27 cellular contexts compared by ENCODE assay signal in the genomic region with DNA sequence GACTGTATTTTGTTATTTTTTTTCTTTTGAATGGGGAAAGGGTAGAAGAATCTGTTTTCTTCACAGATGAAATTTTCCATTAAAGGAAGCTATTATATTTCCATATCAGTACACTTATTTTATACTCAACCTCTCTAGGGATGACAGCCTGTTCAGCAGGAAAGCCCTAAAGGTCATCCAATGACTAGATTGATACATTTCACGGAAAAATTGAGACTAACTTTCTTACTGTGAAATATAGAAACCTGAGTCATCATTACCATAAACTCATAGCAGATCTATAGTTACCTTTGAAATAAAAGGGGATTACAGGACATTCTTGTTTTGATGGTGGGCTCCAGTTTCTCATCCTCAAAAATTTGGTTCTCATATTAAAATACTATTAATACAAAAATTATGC. TPM values are rescaled to one million over a fixed set of nuclear protein-coding genes. Genes with fewer than 3 reads are reported as not detected.
"Had no signal": no experiment of that assay in that cellular context is flagged by ENCODE, and none has a peak within 500 bp of the region (broad histone marks: within the 10 kb centered on the region; RNA-seq: fewer than 3 reads in every experiment).

No MANE protein-coding gene starts in this region.

- H3K4me1 ChIP-seq: left ventricle myocardium inferior, transverse colon had no signal

- H3K9me3 Mint-ChIP-seq: memory B cell; mesothelial cell of epicardium; natural killer cell treated with Interleukin-12 subunit alpha and Interleukin-12 subunit beta and Interleukin-15 and Interleukin-18, amount 100 ng/mL, for 72 hours; neural progenitor cell had no signal

- H3K4me1 Mint-ChIP-seq: memory B cell, mesothelial cell of epicardium had no signal

- ATAC-seq: left cardiac atrium; lower lobe of right lung; natural killer cell treated with Interleukin-12 subunit alpha and Interleukin-12 subunit beta and Interleukin-15 and Interleukin-18, amount 100 ng/mL, for 72 hours; right cardiac atrium had no signal

- H3K27ac Mint-ChIP-seq: memory B cell; mesothelial cell of epicardium; natural killer cell treated with Interleukin-12 subunit alpha and Interleukin-12 subunit beta and Interleukin-15 and Interleukin-18, amount 100 ng/mL, for 72 hours; neural progenitor cell had no signal

- H3K27ac ChIP-seq: dorsolateral prefrontal cortex, hepatocyte, left ventricle myocardium inferior, lower lobe of right lung, neural progenitor cell, ovary, thoracic aorta, transverse colon had no signal

- H3K9me3 ChIP-seq: left ventricle myocardium inferior, lower lobe of right lung, ovary, stomach, thoracic aorta, transverse colon had no signal

- H3K27me3 ChIP-seq: hepatocyte, neural progenitor cell, ovary, stomach, transverse colon had no signal

- H3K36me3 ChIP-seq: left ventricle myocardium inferior, lower lobe of right lung, neural progenitor cell, ovary, stomach, thoracic aorta, transverse colon had no signal

- DNase-seq: cortex of kidney; dorsolateral prefrontal cortex; effector CD8-positive, alpha-beta T cell; foreskin melanocyte; head of caudate nucleus; kidney; left cardiac atrium; left ventricle myocardium inferior; lower lobe of right lung; nucleus accumbens; ovary; right cardiac atrium; small intestine; stimulated activated CD4-positive, alpha-beta T cell treated with anti-CD3 and anti-CD28 coated beads, Interleukin-2, amount 100 ng/mL, for 48 hours; stomach; substantia nigra; transverse colon had no signal

- H3K4me3 ChIP-seq: dorsolateral prefrontal cortex, hepatocyte, left ventricle myocardium inferior, lower lobe of right lung, neural progenitor cell, ovary, stomach, thoracic aorta, transverse colon had no signal

- H3K4me3 Mint-ChIP-seq: memory B cell; mesothelial cell of epicardium; natural killer cell treated with Interleukin-12 subunit alpha and Interleukin-12 subunit beta and Interleukin-15 and Interleukin-18, amount 100 ng/mL, for 72 hours; neural progenitor cell had no signal

- H3K36me3 Mint-ChIP-seq: memory B cell; mesothelial cell of epicardium; natural killer cell treated with Interleukin-12 subunit alpha and Interleukin-12 subunit beta and Interleukin-15 and Interleukin-18, amount 100 ng/mL, for 72 hours; neural progenitor cell had no signal

RNA-seq across cellular contexts. Expression of gene PTCSC3, which starts 36.1 kb away (rescaled TPM):
- total RNA-seq: dorsolateral prefrontal cortex; hepatocyte; kidney; left cardiac atrium; left ventricle myocardium inferior; mesothelial cell of epicardium; mucosa of gallbladder; myocyte; natural killer cell treated with Interleukin-12 subunit alpha and Interleukin-12 subunit beta and Interleukin-15 and Interleukin-18, amount 100 ng/mL, for 72 hours; ovary; posterior vena cava; right cardiac atrium; stomach; thoracic aorta; transverse colon; ureter had no signal
